Comparison of ENCODE assay signal across 20 cellular contexts in the genomic region with DNA sequence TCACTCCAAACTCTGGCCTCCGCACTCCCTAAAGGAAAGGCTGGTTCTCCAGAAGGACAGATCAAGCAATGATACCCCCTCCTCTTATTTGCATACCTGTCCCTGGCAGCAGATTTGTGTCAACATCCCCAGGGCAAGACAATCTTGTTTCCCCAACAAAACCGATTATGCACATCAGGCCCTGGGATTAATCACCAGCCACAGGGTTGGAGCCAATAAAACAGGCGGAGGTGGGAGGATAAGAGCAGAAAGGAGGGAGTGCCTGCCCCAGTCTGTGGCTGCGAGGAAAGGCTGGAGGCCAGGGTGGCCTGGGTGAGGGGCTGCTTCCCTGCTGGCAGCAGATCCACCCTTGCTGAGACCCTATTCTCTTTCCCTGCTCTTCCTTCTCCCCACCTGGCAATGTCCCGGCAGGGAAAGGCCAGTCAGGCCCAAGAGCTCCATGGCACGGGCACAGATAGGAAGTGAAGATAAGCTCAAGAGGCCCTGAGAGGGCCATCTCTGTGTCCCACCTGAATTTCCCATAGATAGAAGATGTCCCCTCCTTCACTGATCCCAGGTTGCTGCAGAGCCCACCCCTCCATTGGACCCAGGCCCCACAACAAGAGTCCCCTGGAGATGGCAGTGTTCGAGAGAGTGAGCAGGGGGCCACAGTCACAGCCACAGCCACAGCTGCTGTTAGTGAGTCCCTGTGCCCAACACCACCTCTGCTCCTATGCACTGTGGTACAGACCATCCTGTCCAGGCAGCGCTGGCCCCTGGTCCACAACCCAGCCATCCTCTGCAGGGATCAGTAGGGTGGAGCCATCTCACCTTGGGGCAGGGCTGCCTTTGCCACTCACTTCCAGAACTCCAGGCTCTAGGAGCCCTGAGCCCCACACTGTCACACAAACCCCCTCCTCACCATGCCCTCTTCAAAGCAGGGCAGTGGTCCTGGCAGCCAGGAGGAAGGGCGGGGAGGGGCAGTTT.
DNase-seq lines count a peak whose midpoint lies in the region.
"Had no signal": no experiment of that assay in that cellular context is flagged by ENCODE, and none has a peak within 500 bp of the region (broad histone marks: within the 10 kb centered on the region; RNA-seq: fewer than 3 reads in every experiment).

No MANE protein-coding gene starts in this region.

- peak; percentile 36 for DNase-seq in COLO668 (lab: John Stamatoyannopoulos, UW; ENCODE audit: unreplicated experiment)
- DNase-seq in NCI-H146 (lab: John Stamatoyannopoulos, UW): peak; percentile 81
- peak; percentile 99 for DNase-seq in NCI-H82 treated with DMSO at 0.1 percent for 48 hours (lab: John Stamatoyannopoulos, UW; ENCODE audit: unreplicated experiment)
- DNase-seq in left kidney (ENCODE audit: low read depth, low spot score): peak; percentile 60
- no peak for DNase-seq in NCI-H2227 (lab: John Stamatoyannopoulos, UW; ENCODE audit: unreplicated experiment)
- no peak for DNase-seq in KBM-7
- no peak for DNase-seq in HK-2 (ENCODE audit: unreplicated experiment)
- DNase-seq: activated CD4-positive, alpha-beta T cell treated with anti-CD3 and anti-CD28 coated beads for 48 hours; activated gamma-delta T cell treated with Interleukin-2 at 50 U/mL for 16 hours; activated T-cell treated with anti-CD3 and anti-CD28 coated beads, Interleukin-2, amount 50 U/mL, for 24 hours; C1 segment of cervical spinal cord; cerebellar nuclear complex; heart left ventricle; naive thymus-derived CD4-positive, alpha-beta T cell; NCI-H1436 treated with DMSO at 0.1 percent for 48 hours; NCI-H2171 treated with DMSO at 0.1 percent for 48 hours; ovary; Peyer's patch; stimulated activated CD4-positive, alpha-beta T cell treated with anti-CD3 and anti-CD28 coated beads, Interleukin-4, amount 100 ng/mL, for 1 hour; T-helper 17 cell had no signal

- in situ Hi-C loops in KBM-7 (cut with MboI; ENCODE audit: low pct_unique_long_range_greater_than_20kb, low sequenced_read_pairs): no loop called here

Comparison
In these comparisons a context has a peak if more than half of its experiments do, and no peak if none do; other contexts are left out.
1. DNase-seq: peak in COLO668 (single experiment), NCI-H146 (single experiment), NCI-H82 treated with DMSO at 0.1 percent for 48 hours (single experiment) and left kidney (single experiment); none in NCI-H2227 (single experiment), KBM-7 (single experiment) and HK-2 (single experiment).